23 cellular contexts compared by ENCODE assay signal in genomic region chr22:35860087-35860733, GRCh38.
A peak's percentile ranks its signal among the peaks of the same experiment; 100 is the strongest.
DNase-seq lines count a peak whose midpoint lies in the region; ATAC-seq, FAIRE-seq and TF ChIP-seq lines count a peak whose summit lies in the region.
"Had no signal": no experiment of that assay in that cellular context is flagged by ENCODE, and none has a peak within 500 bp of the region (broad histone marks: within the 10 kb centered on the region; RNA-seq: fewer than 3 reads in every experiment).

No MANE protein-coding gene starts in this region.

- intact Hi-C loops in HepG2 (cut with micrococcal nuclease; ENCODE audit: unreplicated experiment): no loop called here
- intact Hi-C loops in right lobe of liver (cut with DNase I): no loop called here
- intact Hi-C loops in OCI-LY7 (cut with micrococcal nuclease; ENCODE audit: unreplicated experiment): loop anchor here (2.0 to 10.0 kb wide), 3 partner anchors 45 to 155 kb away; no protein-coding TSS in a partner anchor

- TF ChIP-seq CTCF in HepG2 (CRISPR knock-in tag; IDR thresholded peaks at IDR 0.05) (no peak), right lobe of liver (IDR thresholded peaks at IDR 0.05) (no peak), OCI-LY7 (conservative IDR thresholded peaks at IDR 0.05; ENCODE audit: low read length) (no peak)

- POLR2A ChIA-PET in HepG2 (lab: Yijun Ruan, JAX): no interaction called here
- POLR2A ChIA-PET in OCI-LY7 (lab: Charles Lee): interaction anchor here (0.8 to 1.2 kb wide), 7 partner anchors 12 to 115 kb away, joined by 3 to 4 read pairs (median 3); no protein-coding TSS in a partner anchor

- peaks cover 20% of the 10 kb centered on the region for H3K79me2 ChIP-seq in HepG2 (ENCODE audit: insufficient read depth, low read length)
- peaks cover 91% of the 10 kb centered on the region for H3K79me2 ChIP-seq in OCI-LY7 (ENCODE audit: insufficient read depth, low read depth, low read length)

- H3K4me3 ChIP-seq in HepG2 (replicated peaks in 1 of 3; ENCODE audit: insufficient read depth in 1 of 3, low read depth in 2 of 3, low read length in 3 of 3) (no peak overlapping the region), right lobe of liver (no peak overlapping the region), OCI-LY7 (ENCODE audit: low read depth, low read length, poor library complexity, severe bottlenecking) (peak overlapping the region; percentile 47), skeletal muscle tissue (ENCODE audit: low read length in 3 of 3) (no peak overlapping the region)

- TF ChIP-seq RAD21 in HepG2 (CRISPR knock-in tag; IDR thresholded peaks at IDR 0.05): no peak

- no peak overlapping the region for H3K4me2 ChIP-seq in HepG2 (ENCODE audit: low read depth, low read length)
- H3K4me2 ChIP-seq in OCI-LY7 (ENCODE audit: low read length): peak overlapping the region; percentile 75
- H3K4me2 ChIP-seq: SK-N-SH had no signal

- FAIRE-seq in HepG2 (lab: Jason Lieb, UNC): no peak
- FAIRE-seq: D721Med had no signal

- no peak for ATAC-seq in HepG2
- no peak for ATAC-seq in right lobe of liver
- ATAC-seq in esophagus mucosa: peak; percentile 36
- no peak for ATAC-seq in SK-N-SH treated with all-trans-retinoic acid at 6 μM for 48 hours
- ATAC-seq in HG03378 (IDR thresholded peaks at IDR 0.05; ENCODE audit: unreplicated experiment): no peak
- ATAC-seq: Panc1 had no signal

- H3K9ac ChIP-seq in HepG2 (ENCODE audit: insufficient read depth, low read depth, low read length) (no peak overlapping the region), skeletal muscle tissue (ENCODE audit: low read depth in 1 of 3, low read length in 3 of 3) (no peak overlapping the region)
- H3K9ac ChIP-seq: SK-N-SH had no signal

- WGBS in HepG2 (ENCODE audit: low lambda C conversion rate): 96% methylated on average over 4 of the region's 4 CpGs
- WGBS in right lobe of liver (ENCODE audit: insufficient coverage, low coverage, low lambda C conversion rate, missing lambda C conversion rate): 100% methylated on average over 1 of the region's 4 CpGs

- no peaks in the 10 kb centered on the region for H3K9me3 ChIP-seq in HepG2 (ENCODE audit: low read length)
- no peaks in the 10 kb centered on the region for H3K9me3 ChIP-seq in right lobe of liver
- no peaks in the 10 kb centered on the region for H3K9me3 ChIP-seq in OCI-LY7 (ENCODE audit: low read length)
- no peaks in the 10 kb centered on the region for H3K9me3 ChIP-seq in skeletal muscle tissue (ENCODE audit: control insufficient read depth in 3 of 3, low read length in 3 of 3)
- H3K9me3 ChIP-seq: BE2C, SK-N-SH had no signal

- no peaks in the 10 kb centered on the region for H4K20me1 ChIP-seq in HepG2 (ENCODE audit: insufficient read depth, low read length)
- H4K20me1 ChIP-seq in OCI-LY7 (ENCODE audit: insufficient read depth, low read length): no peaks in the 10 kb centered on the region

- H3K36me3 ChIP-seq in HepG2 (replicated peaks in 1 of 2; ENCODE audit: control insufficient read depth in 1 of 2, insufficient read depth in 2 of 2, low read length in 2 of 2) (no peaks in the 10 kb centered on the region), right lobe of liver (no peaks in the 10 kb centered on the region), OCI-LY7 (ENCODE audit: insufficient read depth, low read length) (peaks cover 8% of the 10 kb centered on the region), skeletal muscle tissue (ENCODE audit: control insufficient read depth in 3 of 3, insufficient read depth in 3 of 3, low read length in 3 of 3) (no peaks in the 10 kb centered on the region)
- H3K36me3 ChIP-seq: BE2C had no signal

- in situ Hi-C loops in HepG2 (cut with HindIII; ENCODE audit: extremely low pct_ligation_motif_present, low pct_unique_long_range_greater_than_20kb): no loop called here

- no TSS peak for BruUV-seq in HepG2 (replicated peaks; lab: Mats Ljungman, UMichigan)
- no TSS peak for BruUV-seq in OCI-LY7 (replicated peaks; lab: Mats Ljungman, UMichigan)

- H3K27ac ChIP-seq in HepG2 (ENCODE audit: extremely low read length, insufficient read depth, low read length) (no peak overlapping the region), right lobe of liver (no peak overlapping the region), OCI-LY7 (ENCODE audit: low read depth, low read length, poor library complexity, severe bottlenecking) (peak overlapping the region; percentile 99), skeletal muscle tissue (ENCODE audit: low read depth, low read length) (peak overlapping the region; percentile 79)

- CTCF ChIA-PET in HepG2 (lab: Yijun Ruan, JAX; ENCODE audit: low intra/inter-chr PET ratio, low total read pairs): no interaction called here
- CTCF ChIA-PET in OCI-LY7 (lab: Charles Lee; ENCODE audit: unreplicated experiment): no interaction called here

- H3K4me1 ChIP-seq in HepG2 (ENCODE audit: insufficient read depth, low read length) (peaks cover 15% of the 10 kb centered on the region), right lobe of liver (peaks cover 0 to 11% (median 0%) of the 10 kb centered on the region in 4 donors), OCI-LY7 (ENCODE audit: insufficient read depth, low read length, poor library complexity, severe bottlenecking) (peaks cover 100% of the 10 kb centered on the region), skeletal muscle tissue (ENCODE audit: control insufficient read depth in 3 of 3, insufficient read depth in 3 of 3, low read length in 3 of 3) (peaks cover 24 to 31% (median 27%) of the 10 kb centered on the region in 3 donors)

- no peaks in the 10 kb centered on the region for H3K9me2 ChIP-seq in OCI-LY7 (ENCODE audit: insufficient read depth, low read length)
- H3K9me2 ChIP-seq: SK-N-SH had no signal

- H3K27me3 ChIP-seq in HepG2 (ENCODE audit: control insufficient read depth in 1 of 2, insufficient read depth in 2 of 2, low read length in 2 of 2) (no peaks in the 10 kb centered on the region), right lobe of liver (no peaks in the 10 kb centered on the region), skeletal muscle tissue (ENCODE audit: control insufficient read depth in 3 of 3, insufficient read depth in 3 of 3, low read length in 3 of 3) (no peaks in the 10 kb centered on the region)
- H3K27me3 ChIP-seq: BE2C had no signal

- TF ChIP-seq EP300 in HepG2 (IDR thresholded peaks at IDR 0.05; ENCODE audit: low read depth in 2 of 2, low read length in 2 of 2): no peak
- no peak for TF ChIP-seq EP300 in HepG2 (CRISPR knock-in tag; IDR thresholded peaks at IDR 0.05; ENCODE audit: borderline replicate concordance)

- DNase-seq in HepG2 (ENCODE audit: low spot score): no peak
- no peak for DNase-seq in right lobe of liver
- peak; percentile 86 for DNase-seq in OCI-LY7 (ENCODE audit: low spot score)
- no peak for DNase-seq in NCI-H2196 (lab: John Stamatoyannopoulos, UW; ENCODE audit: unreplicated experiment)
- DNase-seq: 8988T, ACHN, BE2C, H7, KG1, NCI-H1092 treated with DMSO at 0.1 percent for 48 hours, NCI-H1436, NCI-H187, NCI-H2171 treated with DMSO at 0.1 percent for 48 hours, NCI-H446 treated with DMSO at 0.1 percent for 48 hours, NCI-H526, NCI-H82, SK-N-SH had no signal

- no peak overlapping the region for H2AFZ ChIP-seq in HepG2 (ENCODE audit: low read length)
- H2AFZ ChIP-seq in OCI-LY7 (ENCODE audit: low read length): no peak overlapping the region

- no peak for TF ChIP-seq POLR2A in HepG2 (IDR thresholded peaks at IDR 0.05; ENCODE audit: insufficient read depth in 1 of 2, low read depth in 2 of 2, low read length in 2 of 2)
- TF ChIP-seq POLR2A in right lobe of liver (IDR thresholded peaks at IDR 0.05): no peak

TF ChIP-seq in HepG2, 621 proteins besides CTCF, POLR2A, EP300 and RAD21:
- TF ChIP-seq RBAK (CRISPR knock-in tag; IDR thresholded peaks at IDR 0.05): peak; percentile 90
- no peak for TF ChIP-seq HOXA7 (CRISPR knock-in tag; IDR thresholded peaks at IDR 0.05)

TF ChIP-seq in SK-N-SH treated with all-trans-retinoic acid at 6 μM for 48 hours, 23 proteins besides CTCF, POLR2A, EP300 and RAD21 (continues in another document):
- TF ChIP-seq ARNTL (CRISPR knock-in tag; IDR thresholded peaks at IDR 0.05; ENCODE audit: borderline replicate concordance, low read depth) (no peak), TCF4 (CRISPR knock-in tag; IDR thresholded peaks at IDR 0.05; ENCODE audit: borderline replicate concordance) (no peak), ZNF70 (CRISPR knock-in tag; IDR thresholded peaks at IDR 0.05) (no peak), TOX (CRISPR knock-in tag; IDR thresholded peaks at IDR 0.05; ENCODE audit: borderline replicate concordance) (no peak), ESRRG (CRISPR knock-in tag; IDR thresholded peaks at IDR 0.05) (no peak), ISL1 (CRISPR knock-in tag; IDR thresholded peaks at IDR 0.05) (no peak), RARB (CRISPR knock-in tag; IDR thresholded peaks at IDR 0.05) (no peak), CSDC2 (CRISPR knock-in tag; IDR thresholded peaks at IDR 0.05) (no peak), ZC3H10 (CRISPR knock-in tag; IDR thresholded peaks at IDR 0.05) (no peak), ZFP30 (CRISPR knock-in tag; IDR thresholded peaks at IDR 0.05) (no peak), SNAI2 (CRISPR knock-in tag; IDR thresholded peaks at IDR 0.05) (no peak), BACH2 (CRISPR knock-in tag; IDR thresholded peaks at IDR 0.05; ENCODE audit: borderline replicate concordance) (no peak), GLIS3 (CRISPR knock-in tag; IDR thresholded peaks at IDR 0.05) (no peak), PPARA (CRISPR knock-in tag; IDR thresholded peaks at IDR 0.05; ENCODE audit: borderline replicate concordance) (no peak)
- TF ChIP-seq, protein P1, sequence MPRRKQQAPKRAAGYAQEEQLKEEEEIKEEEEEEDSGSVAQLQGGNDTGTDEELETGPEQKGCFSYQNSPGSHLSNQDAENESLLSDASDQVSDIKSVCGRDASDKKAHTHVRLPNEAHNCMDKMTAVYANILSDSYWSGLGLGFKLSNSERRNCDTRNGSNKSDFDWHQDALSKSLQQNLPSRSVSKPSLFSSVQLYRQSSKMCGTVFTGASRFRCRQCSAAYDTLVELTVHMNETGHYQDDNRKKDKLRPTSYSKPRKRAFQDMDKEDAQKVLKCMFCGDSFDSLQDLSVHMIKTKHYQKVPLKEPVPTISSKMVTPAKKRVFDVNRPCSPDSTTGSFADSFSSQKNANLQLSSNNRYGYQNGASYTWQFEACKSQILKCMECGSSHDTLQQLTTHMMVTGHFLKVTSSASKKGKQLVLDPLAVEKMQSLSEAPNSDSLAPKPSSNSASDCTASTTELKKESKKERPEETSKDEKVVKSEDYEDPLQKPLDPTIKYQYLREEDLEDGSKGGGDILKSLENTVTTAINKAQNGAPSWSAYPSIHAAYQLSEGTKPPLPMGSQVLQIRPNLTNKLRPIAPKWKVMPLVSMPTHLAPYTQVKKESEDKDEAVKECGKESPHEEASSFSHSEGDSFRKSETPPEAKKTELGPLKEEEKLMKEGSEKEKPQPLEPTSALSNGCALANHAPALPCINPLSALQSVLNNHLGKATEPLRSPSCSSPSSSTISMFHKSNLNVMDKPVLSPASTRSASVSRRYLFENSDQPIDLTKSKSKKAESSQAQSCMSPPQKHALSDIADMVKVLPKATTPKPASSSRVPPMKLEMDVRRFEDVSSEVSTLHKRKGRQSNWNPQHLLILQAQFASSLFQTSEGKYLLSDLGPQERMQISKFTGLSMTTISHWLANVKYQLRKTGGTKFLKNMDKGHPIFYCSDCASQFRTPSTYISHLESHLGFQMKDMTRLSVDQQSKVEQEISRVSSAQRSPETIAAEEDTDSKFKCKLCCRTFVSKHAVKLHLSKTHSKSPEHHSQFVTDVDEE (CRISPR knock-in tag; IDR thresholded peaks at IDR 0.05): no peak

Comparison
In these comparisons a context has a peak if more than half of its experiments do, and no peak if none do; other contexts are left out.
1. H3K27ac ChIP-seq: peak in OCI-LY7 (single experiment) and skeletal muscle tissue (single experiment); none in HepG2 (single experiment) and right lobe of liver (0 of 3).